1 cellular context compared by ENCODE assay signal in genomic region chr19:823565-824121, GRCh38.
A peak's percentile ranks its signal among the peaks of the same experiment; 100 is the strongest.
TF ChIP-seq lines count a peak whose summit lies in the region.

No MANE protein-coding gene starts in this region.

TF ChIP-seq in K562, 482 proteins besides CTCF, POLR2A, EP300 and RAD21 (continued from another document and continues in another):
- TF ChIP-seq HOMEZ (CRISPR knock-in tag; IDR thresholded peaks at IDR 0.05) (no peak), RERE (CRISPR knock-in tag; IDR thresholded peaks at IDR 0.05; ENCODE audit: borderline replicate concordance) (no peak), CREB5 (CRISPR knock-in tag; IDR thresholded peaks at IDR 0.05) (no peak), CEBPG (CRISPR knock-in tag; IDR thresholded peaks at IDR 0.05) (peak; percentile 82), CEBPG (tag; conservative IDR thresholded peaks at IDR 0.05 in 1 of 2, IDR thresholded peaks at IDR 0.05 in 1 of 2) (peak; percentile 66 to 75), EGR1 (conservative IDR thresholded peaks at IDR 0.05) (no peak; the same call in 1 of the 2 replicates), ZNF586 (CRISPR knock-in tag; conservative IDR thresholded peaks at IDR 0.05) (no peak), CBX5 (IDR thresholded peaks at IDR 0.05; ENCODE audit: borderline replicate concordance, low read depth) (no peak), SMARCC2 (IDR thresholded peaks at IDR 0.05; ENCODE audit: low read depth) (no peak), FOXP4 (CRISPR knock-in tag; IDR thresholded peaks at IDR 0.05; ENCODE audit: borderline replicate concordance) (no peak), CREM (IDR thresholded peaks at IDR 0.05; ENCODE audit: low read depth) (peak; percentile 55), DACH1 (IDR thresholded peaks at IDR 0.05; ENCODE audit: partially characterized antibody) (no peak), FOXA3 (CRISPR knock-in tag; conservative IDR thresholded peaks at IDR 0.05 in 1 of 2, IDR thresholded peaks at IDR 0.05 in 1 of 2) (no peak), TCF7L2 (IDR thresholded peaks at IDR 0.05; ENCODE audit: low read depth, low read length) (no peak), KDM4B (IDR thresholded peaks at IDR 0.05; ENCODE audit: borderline replicate concordance in 2 of 2, low read depth in 1 of 2) (peak in 1 of 2 experiments; percentile 72; a peak in 1 of 4 replicates), ZNF184 (CRISPR knock-in tag; IDR thresholded peaks at IDR 0.05) (no peak), GATAD2B (IDR thresholded peaks at IDR 0.05; ENCODE audit: borderline replicate concordance) (no peak), MGA (IDR thresholded peaks at IDR 0.05) (peak; percentile 38; the same call in 1 of the 2 replicates), PTBP1 (IDR thresholded peaks at IDR 0.05; ENCODE audit: low read depth, low read length) (no peak), TCF7 (IDR thresholded peaks at IDR 0.05; ENCODE audit: borderline replicate concordance) (no peak), ZNF780A (CRISPR knock-in tag; IDR thresholded peaks at IDR 0.05) (no peak), STAT5A (IDR thresholded peaks at IDR 0.05; ENCODE audit: borderline replicate concordance, low read length) (no peak), NFRKB (IDR thresholded peaks at IDR 0.05; ENCODE audit: low read depth) (no peak; the same call in 1 of the 2 replicates), ZBTB33 (CRISPR knock-in tag; IDR thresholded peaks at IDR 0.05) (no peak), ETV1 (tag; conservative IDR thresholded peaks at IDR 0.05; ENCODE audit: low read depth) (no peak), SP1 (CRISPR knock-in tag; IDR thresholded peaks at IDR 0.05) (no peak), ARID2 (IDR thresholded peaks at IDR 0.05) (no peak), ZNF79 (CRISPR knock-in tag; IDR thresholded peaks at IDR 0.05; ENCODE audit: low read depth) (no peak), EHMT2 (IDR thresholded peaks at IDR 0.05) (no peak), PKNOX1 (IDR thresholded peaks at IDR 0.05) (0 out of 2 replicates have a peak, but pooled peaks have one; percentile 6)
